Comparison of ENCODE assay signal across 31 cellular contexts in the genomic region with DNA sequence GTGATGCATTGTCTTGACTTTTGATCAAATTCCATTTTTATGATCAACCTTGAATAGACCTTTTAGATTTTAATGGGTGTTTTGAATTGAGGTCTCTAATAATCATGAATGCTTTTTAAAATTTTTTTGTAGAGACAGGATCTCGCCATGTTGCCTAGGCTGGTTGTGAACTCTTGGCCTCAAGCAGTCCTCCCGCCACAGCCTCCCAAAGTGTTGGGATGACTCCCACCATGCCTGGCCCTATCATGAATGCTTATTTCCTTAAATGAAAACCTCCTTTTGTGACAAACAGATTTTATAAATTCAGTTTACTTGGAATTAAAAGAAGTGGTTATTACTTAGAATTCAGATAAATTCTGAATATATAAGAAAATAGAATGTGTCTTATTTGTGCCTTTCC.
"Had no signal": no experiment of that assay in that cellular context is flagged by ENCODE, and none has a peak within 500 bp of the region (broad histone marks: within the 10 kb centered on the region; RNA-seq: fewer than 3 reads in every experiment).

No MANE protein-coding gene starts in this region.

- H3K36me3 ChIP-seq: adrenal gland, sigmoid colon, thyroid gland, upper lobe of right lung had no signal

- H3K4me1 ChIP-seq: adrenal gland, sigmoid colon had no signal

- H3K4me3 ChIP-seq: adrenal gland, body of pancreas, coronary artery, dorsolateral prefrontal cortex, hepatocyte, lower lobe of right lung, sigmoid colon, thyroid gland, upper lobe of right lung had no signal

- H3K9me3 ChIP-seq: adrenal gland, body of pancreas, lower lobe of right lung, sigmoid colon, thyroid gland, upper lobe of right lung had no signal

- H3K27me3 ChIP-seq: adrenal gland, body of pancreas, dorsolateral prefrontal cortex, hepatocyte, sigmoid colon, thyroid gland, upper lobe of right lung had no signal

- DNase-seq: activated CD4-positive, alpha-beta memory T cell treated with anti-CD3 and anti-CD28 coated beads for 36 hours; activated CD4-positive, alpha-beta T cell treated with anti-CD3 and anti-CD28 coated beads, Interleukin-2, amount 10 ng/mL, durations not matched to agents 24 days and 14 days; activated CD4-positive, CD25-positive, alpha-beta regulatory T cell treated with anti-CD3 and anti-CD28 coated beads, Interleukin-2, amount 50 U/mL, for 72 hours; activated CD8-positive, alpha-beta memory T cell treated with anti-CD3 and anti-CD28 coated beads, Interleukin-2, amount 50 U/mL, for 4 hours; activated effector memory CD4-positive, alpha-beta T cell treated with anti-CD3 and anti-CD28 coated beads, Interleukin-2, amount 50 U/mL, for 16 hours; activated naive CD4-positive, alpha-beta T cell treated with anti-CD3 and anti-CD28 coated beads for 36 hours; activated naive CD8-positive, alpha-beta T cell treated with anti-CD3 and anti-CD28 coated beads for 36 hours; activated T-cell treated with anti-CD3 and anti-CD28 coated beads, Interleukin-2, amount 50 U/mL, for 1 hour; adrenal gland; aorta; body of pancreas; cerebellar nuclear complex; dorsolateral prefrontal cortex; effector memory CD4-positive, alpha-beta T cell; foreskin melanocyte; left cardiac atrium; lower lobe of right lung; sigmoid colon; small intestine; stimulated activated CD4-positive, alpha-beta T cell treated with anti-CD3 and anti-CD28 coated beads, Interleukin-1b, Interleukin-23, amount 100 ng/mL, for 48 hours; stimulated activated CD4-positive, alpha-beta T cell treated with anti-CD3 and anti-CD28 coated beads, Interleukin-4, amount 100 ng/mL, for 4 hours; stimulated activated CD8-positive, alpha-beta memory T cell treated with anti-CD3 and anti-CD28 coated beads, Interleukin-4, amount 100 ng/mL, for 48 hours; stimulated activated naive CD8-positive, alpha-beta T cell treated with anti-CD3 and anti-CD28 coated beads, Interleukin-15, amount 100 ng/mL, for 72 hours; substantia nigra; T-helper 17 cell; thyroid gland; upper lobe of right lung had no signal

- ATAC-seq: body of pancreas; left cardiac atrium; lower lobe of right lung; natural killer cell treated with Interleukin-12 subunit alpha and Interleukin-12 subunit beta and Interleukin-15 and Interleukin-18, amount 100 ng/mL, for 72 hours; stimulated activated memory B cell treated with anti-CD40 and anti-IgM and Interleukin-4, amounts not matched to agents 10 μg/mL and 1 μg/mL and 100 μg/mL, for 72 hours; stimulated activated naive CD8-positive, alpha-beta T cell treated with anti-CD3 and anti-CD28 coated beads, Interleukin-15, amount 100 ng/mL, for 72 hours; T-helper 17 cell had no signal

- H3K27ac ChIP-seq: adrenal gland, body of pancreas, coronary artery, dorsolateral prefrontal cortex, hepatocyte, lower lobe of right lung, sigmoid colon, thyroid gland had no signal
